ENCODE assay signal across 24 cellular contexts in the genomic region with DNA sequence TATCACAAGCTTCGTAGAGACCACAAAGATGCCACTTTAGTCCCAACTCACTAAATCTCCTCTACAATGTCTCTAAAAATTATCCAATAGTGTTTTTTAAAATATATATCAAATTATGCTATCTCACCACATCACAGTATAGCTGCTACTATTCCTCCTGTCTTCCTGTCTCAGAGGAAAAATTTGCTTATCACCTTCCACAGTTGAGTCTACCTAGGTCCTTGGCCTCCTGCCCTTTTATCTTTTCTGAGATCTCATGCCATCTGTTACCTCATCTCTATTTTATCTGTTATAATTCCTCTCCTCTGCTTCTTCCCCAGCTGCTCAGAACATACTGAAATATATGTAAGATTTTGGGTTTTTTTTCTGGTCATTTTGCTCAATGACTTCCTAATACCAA.
"Had no signal": no experiment of that assay in that cellular context is flagged by ENCODE, and none has a peak within 500 bp of the region (broad histone marks: within the 10 kb centered on the region; RNA-seq: fewer than 3 reads in every experiment).

No MANE protein-coding gene starts in this region.

- H3K36me3 ChIP-seq: adrenal gland, heart left ventricle, WERI-Rb-1 had no signal

- H3K27ac ChIP-seq: adrenal gland, body of pancreas, coronary artery, heart left ventricle, WERI-Rb-1 had no signal

- DNase-seq: activated B cell treated with CpG ODN at 0.5 μM for 24 hours; activated CD4-positive, alpha-beta T cell treated with anti-CD3 and anti-CD28 coated beads for 48 hours; activated CD4-positive, alpha-beta T cell treated with anti-CD3 and anti-CD28 coated beads, Interleukin-2, amount 50 U/mL, for 1 hour; activated CD4-positive, alpha-beta T cell treated with anti-CD3 and anti-CD28 coated beads, Interleukin-2, amount 50 U/mL, for 48 hours; activated CD8-positive, alpha-beta memory T cell treated with anti-CD3 and anti-CD28 coated beads for 24 hours; activated CD8-positive, alpha-beta T cell treated with anti-CD3 and anti-CD28 coated beads for 36 hours; activated effector memory CD4-positive, alpha-beta T cell treated with anti-CD3 and anti-CD28 coated beads, Interleukin-2, amount 50 U/mL, for 16 hours; activated naive CD4-positive, alpha-beta T cell treated with anti-CD3 and anti-CD28 coated beads for 36 hours; activated naive CD8-positive, alpha-beta T cell treated with anti-CD3 and anti-CD28 coated beads for 36 hours; activated naive CD8-positive, alpha-beta T cell treated with anti-CD3 and anti-CD28 coated beads, Interleukin-2, amount 50 U/mL, for 24 hours; activated T-cell treated with anti-CD3 and anti-CD28 coated beads, Interleukin-2, amount 50 U/mL, for 1 hour; activated T-cell treated with anti-CD3 and anti-CD28 coated beads, Interleukin-2, amount 50 U/mL, for 48 hours; adrenal gland; amygdala; aorta; body of pancreas; effector memory CD4-positive, alpha-beta T cell; endodermal cell; foreskin fibroblast; glutamatergic neuron; heart left ventricle; T1000; WERI-Rb-1 had no signal

- H3K9me3 ChIP-seq: adrenal gland, body of pancreas, heart left ventricle had no signal
